ENCODE assay signal across 8 cellular contexts in the genomic region with DNA sequence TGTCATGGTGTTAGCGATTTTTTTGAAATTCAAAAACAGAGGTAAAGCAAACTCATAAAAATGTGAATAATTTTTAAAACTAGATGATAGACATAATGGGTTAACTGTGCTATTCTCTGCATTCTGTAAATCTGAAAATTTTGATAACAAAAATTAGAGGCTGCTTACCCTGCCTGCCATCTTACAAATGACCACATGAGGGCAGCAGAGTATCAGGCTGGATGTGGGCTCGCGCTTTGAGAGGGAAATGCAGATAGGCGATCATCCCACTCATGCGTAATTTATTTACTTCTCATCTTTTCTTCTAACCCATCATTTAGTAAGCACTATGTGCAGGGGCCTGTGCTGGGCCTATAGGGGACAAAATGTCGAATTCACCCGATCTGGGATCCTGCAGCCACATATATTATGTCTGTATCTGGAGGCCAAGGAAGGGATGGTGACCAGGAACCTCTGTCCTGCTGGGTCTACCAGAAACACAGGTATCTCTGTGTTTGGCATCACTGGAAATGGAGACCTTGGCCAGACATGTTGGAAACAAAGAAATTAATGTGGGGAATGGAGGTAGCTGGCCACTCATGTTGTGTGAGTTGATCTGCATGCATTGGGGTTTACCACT. TPM values are rescaled to one million over a fixed set of nuclear protein-coding genes. Genes with fewer than 3 reads are reported as not detected.
DNase-seq lines count a peak whose midpoint lies in the region; ATAC-seq and TF ChIP-seq lines count a peak whose summit lies in the region.

No MANE protein-coding gene starts in this region.

- peak overlapping the region in 1 of 2 donors; percentile 24 for H3K4me3 Mint-ChIP-seq in activated T-cell treated with anti-CD3 and anti-CD28 coated beads, Interleukin-2, amount 50 U/mL, for 72 hours
- H3K4me3 Mint-ChIP-seq in osteocyte (ENCODE audit: unreplicated experiment): no peak overlapping the region

- no TSS peak for BruUV-seq in PC-3 (replicated peaks; lab: Mats Ljungman, UMichigan)

- H3K36me3 ChIP-seq in PC-3 (ENCODE audit: low read depth, low read length) (no peaks in the 10 kb centered on the region), tibial artery (no peaks in the 10 kb centered on the region)

- H3K27me3 Mint-ChIP-seq in activated T-cell treated with anti-CD3 and anti-CD28 coated beads, Interleukin-2, amount 50 U/mL, for 72 hours (ENCODE audit: low read depth): peaks cover 10% of the 10 kb centered on the region
- H3K27me3 Mint-ChIP-seq in osteocyte (ENCODE audit: unreplicated experiment): no peaks in the 10 kb centered on the region

- H3K4me3 ChIP-seq in PC-3 (ENCODE audit: low read length) (no peak overlapping the region), tibial artery (no peak overlapping the region)

- H3K36me3 Mint-ChIP-seq in activated T-cell treated with anti-CD3 and anti-CD28 coated beads, Interleukin-2, amount 50 U/mL, for 72 hours (ENCODE audit: insufficient read depth in 2 of 2): no peaks in the 10 kb centered on the region
- no peaks in the 10 kb centered on the region for H3K36me3 Mint-ChIP-seq in osteocyte (ENCODE audit: unreplicated experiment)

- H2AFZ ChIP-seq in PC-3 (ENCODE audit: low read length): peak overlapping the region; percentile 46

- no peaks in the 10 kb centered on the region for H4K20me1 ChIP-seq in PC-3 (ENCODE audit: low read length)

- H3K4me1 Mint-ChIP-seq in activated T-cell treated with anti-CD3 and anti-CD28 coated beads, Interleukin-2, amount 50 U/mL, for 72 hours (ENCODE audit: low read depth): peaks cover 6% of the 10 kb centered on the region
- peaks cover 3% of the 10 kb centered on the region for H3K4me1 Mint-ChIP-seq in osteocyte (ENCODE audit: unreplicated experiment)

- POLR2A ChIA-PET in PC-3 (lab: Charles Lee; ENCODE audit: unreplicated experiment): no interaction called here

- H3K9me3 ChIP-seq in PC-3 (ENCODE audit: low read length) (no peaks in the 10 kb centered on the region), tibial artery (no peaks in the 10 kb centered on the region)

- CTCF ChIA-PET in PC-3 (lab: Charles Lee): interaction anchor here (0.5 to 2.1 kb wide), 3 partner anchors 59 to 521 kb away, joined by 3 to 13 read pairs (median 5); no protein-coding TSS in a partner anchor

- no peaks in the 10 kb centered on the region for H3F3A ChIP-seq in PC-3 (ENCODE audit: low read length, unreplicated experiment)

- H3K4me1 ChIP-seq in PC-3 (ENCODE audit: insufficient read depth, low read length) (peaks cover under 1% of the 10 kb centered on the region; the same call in 1 of the 2 replicates), tibial artery (peaks cover 0 to 4% (median 0%) of the 10 kb centered on the region in 4 donors)

- TF ChIP-seq CTCF in GM10266 (IDR thresholded peaks at IDR 0.05; ENCODE audit: control insufficient read depth, insufficient read depth, low read depth, missing control alignments): peak; percentile 91
- TF ChIP-seq CTCF in PC-3 (conservative IDR thresholded peaks at IDR 0.05; ENCODE audit: low read depth, low read length): peak; percentile 95
- TF ChIP-seq CTCF in osteocyte (IDR thresholded peaks at IDR 0.05): peak; percentile 96
- peak; percentile 97 to 99 for TF ChIP-seq CTCF in tibial artery (IDR thresholded peaks at IDR 0.05)

- no peaks in the 10 kb centered on the region for H3K9me3 Mint-ChIP-seq in activated T-cell treated with anti-CD3 and anti-CD28 coated beads, Interleukin-2, amount 50 U/mL, for 72 hours
- H3K9me3 Mint-ChIP-seq in osteocyte (ENCODE audit: unreplicated experiment): no peaks in the 10 kb centered on the region

- H3K27ac Mint-ChIP-seq in activated T-cell treated with anti-CD3 and anti-CD28 coated beads, Interleukin-2, amount 50 U/mL, for 72 hours: no peak overlapping the region
- H3K27ac Mint-ChIP-seq in osteocyte (ENCODE audit: unreplicated experiment): no peak overlapping the region

- peak; percentile 45 for ATAC-seq in HG03378 (IDR thresholded peaks at IDR 0.05; ENCODE audit: unreplicated experiment)
- peak; percentile 72 for ATAC-seq in PC-3
- peak; percentile 62 to 77 for ATAC-seq in activated T-cell treated with anti-CD3 and anti-CD28 coated beads, Interleukin-2, amount 50 U/mL, for 72 hours (replicated peaks in 1 of 2)
- no peak for ATAC-seq in GM21528 (IDR thresholded peaks at IDR 0.05; ENCODE audit: low FRiP score, unreplicated experiment)

- H3K9me2 ChIP-seq in PC-3 (replicated peaks; ENCODE audit: low read length): no peaks in the 10 kb centered on the region

- no peak overlapping the region for H3K27ac ChIP-seq in PC-3 (ENCODE audit: low read length)
- no peak overlapping the region for H3K27ac ChIP-seq in tibial artery

- H3K27me3 ChIP-seq in PC-3 (ENCODE audit: low read length): no peaks in the 10 kb centered on the region
- peaks cover 0 to 15% of the 10 kb centered on the region in 2 donors for H3K27me3 ChIP-seq in tibial artery

- intact Hi-C loops in PC-3 (cut with micrococcal nuclease) (loop anchor here (1.0 kb wide), 3 partner anchors 96 to 382 kb away; no protein-coding TSS in a partner anchor), tibial artery (cut with DNase I; ENCODE audit: low total_unique reads) (loop anchor here (5.0 kb wide), 2 partner anchors 96 to 331 kb away; no protein-coding TSS in a partner anchor)

- no peak overlapping the region for H3K9ac ChIP-seq in PC-3 (ENCODE audit: low read length)

- H3K79me2 ChIP-seq in PC-3 (ENCODE audit: low read length): no peaks in the 10 kb centered on the region

- peak overlapping the region; percentile 9; the same call in 1 of the 2 replicates for H3K4me2 ChIP-seq in PC-3 (ENCODE audit: low read length)

- peak; percentile 70 for DNase-seq in GM10266 (ENCODE audit: extremely low spot score)
- DNase-seq in PC-3: peak; percentile 86
- peak; percentile 69 to 77 for DNase-seq in activated T-cell treated with anti-CD3 and anti-CD28 coated beads, Interleukin-2, amount 50 U/mL, for 72 hours
- peak; percentile 79 for DNase-seq in fibroblast of peridontal ligament (ENCODE audit: extremely low read depth)
- DNase-seq in osteocyte (ENCODE audit: extremely low spot score, unreplicated experiment): no peak
- peak in 1 of 2 donors; percentile 54 for DNase-seq in tibial artery

RNA-seq across cellular contexts. Expression of gene RAD18, which starts 7.8 kb away (rescaled TPM):
- total RNA-seq in PC-3 (2014; rRNA removed) (22.8 and 46.6 TPM in 2 replicates), osteocyte (13.4 and 18.6 TPM in 2 replicates)
- total RNA-seq in activated T-cell treated with anti-CD3 and anti-CD28 coated beads, Interleukin-2, amount 50 U/mL, for 72 hours: 10 to 100 TPM; 44.5 to 51.7 TPM
